In the genomic region with DNA sequence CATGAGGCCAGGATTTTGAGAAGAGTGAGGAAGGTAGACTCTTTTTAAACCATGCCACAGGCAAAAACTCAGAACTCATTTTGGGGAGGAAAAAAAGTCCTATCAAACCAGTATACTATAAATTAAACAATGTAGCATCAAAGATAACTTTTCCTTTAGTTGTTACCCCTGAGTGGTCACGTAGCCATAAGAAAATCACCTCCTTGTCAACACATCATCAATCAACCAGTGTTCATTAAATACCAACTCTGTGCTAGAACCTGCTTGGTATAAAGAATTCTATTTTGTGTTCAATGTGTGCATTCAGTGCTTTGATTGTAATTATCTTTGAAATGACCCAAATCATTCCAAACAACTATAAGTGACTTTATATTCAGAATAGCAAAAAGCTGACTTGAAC, we compare ENCODE assay signal across 16 cellular contexts.
"Had no signal": no experiment of that assay in that cellular context is flagged by ENCODE, and none has a peak within 500 bp of the region (broad histone marks: within the 10 kb centered on the region; RNA-seq: fewer than 3 reads in every experiment).

No MANE protein-coding gene starts in this region.

- H3K27me3 Mint-ChIP-seq: activated CD4-positive, alpha-beta memory T cell treated with anti-CD3 and anti-CD28 coated beads for 36 hours; activated T-helper 17 cell treated with anti-CD3 and anti-CD28 coated beads, Interleukin-2, amount 50 U/mL, for 72 hours; brain; central memory CD8-positive, alpha-beta T cell; progenitor cell of endocrine pancreas; T-helper 17 cell had no signal

- DNase-seq: activated CD4-positive, alpha-beta memory T cell treated with anti-CD3 and anti-CD28 coated beads for 36 hours; activated T-cell treated with anti-CD3 and anti-CD28 coated beads for 4 hours; anterior cingulate cortex; colonic mucosa; foreskin keratinocyte; left colon; stimulated activated naive B cell treated with anti-CD40 and anti-IgM and Interleukin-4, amounts not matched to agents 10 μg/mL and 1 μg/mL and 100 μg/mL, for 72 hours; T-helper 17 cell; thyroid gland had no signal

- H3K4me3 ChIP-seq: colonic mucosa, hepatocyte, lung, thyroid gland had no signal

- H3K36me3 Mint-ChIP-seq: activated CD4-positive, alpha-beta memory T cell treated with anti-CD3 and anti-CD28 coated beads for 36 hours; brain; stimulated activated naive B cell treated with anti-CD40 and anti-IgM and Interleukin-4, amounts not matched to agents 10 μg/mL and 1 μg/mL and 100 μg/mL, for 72 hours had no signal

- H3K27ac Mint-ChIP-seq: activated CD4-positive, alpha-beta memory T cell treated with anti-CD3 and anti-CD28 coated beads for 36 hours; activated T-helper 17 cell treated with anti-CD3 and anti-CD28 coated beads, Interleukin-2, amount 50 U/mL, for 72 hours; progenitor cell of endocrine pancreas; stimulated activated naive B cell treated with anti-CD40 and anti-IgM and Interleukin-4, amounts not matched to agents 10 μg/mL and 1 μg/mL and 100 μg/mL, for 72 hours; T-helper 17 cell had no signal

- ATAC-seq: activated T-helper 17 cell treated with anti-CD3 and anti-CD28 coated beads, Interleukin-2, amount 50 U/mL, for 72 hours; foreskin keratinocyte; stimulated activated naive B cell treated with anti-CD40 and anti-IgM and Interleukin-4, amounts not matched to agents 10 μg/mL and 1 μg/mL and 100 μg/mL, for 72 hours; T-helper 17 cell had no signal

- H3K9me3 Mint-ChIP-seq: activated CD4-positive, alpha-beta memory T cell treated with anti-CD3 and anti-CD28 coated beads for 36 hours; activated T-helper 17 cell treated with anti-CD3 and anti-CD28 coated beads, Interleukin-2, amount 50 U/mL, for 72 hours; central memory CD8-positive, alpha-beta T cell; stimulated activated naive B cell treated with anti-CD40 and anti-IgM and Interleukin-4, amounts not matched to agents 10 μg/mL and 1 μg/mL and 100 μg/mL, for 72 hours had no signal

- H3K4me3 Mint-ChIP-seq: activated CD4-positive, alpha-beta memory T cell treated with anti-CD3 and anti-CD28 coated beads for 36 hours; activated T-helper 17 cell treated with anti-CD3 and anti-CD28 coated beads, Interleukin-2, amount 50 U/mL, for 72 hours; central memory CD8-positive, alpha-beta T cell; neural crest cell; stimulated activated naive B cell treated with anti-CD40 and anti-IgM and Interleukin-4, amounts not matched to agents 10 μg/mL and 1 μg/mL and 100 μg/mL, for 72 hours; T-helper 17 cell had no signal
